Comparison of ENCODE assay signal across 11 cellular contexts in the genomic region with DNA sequence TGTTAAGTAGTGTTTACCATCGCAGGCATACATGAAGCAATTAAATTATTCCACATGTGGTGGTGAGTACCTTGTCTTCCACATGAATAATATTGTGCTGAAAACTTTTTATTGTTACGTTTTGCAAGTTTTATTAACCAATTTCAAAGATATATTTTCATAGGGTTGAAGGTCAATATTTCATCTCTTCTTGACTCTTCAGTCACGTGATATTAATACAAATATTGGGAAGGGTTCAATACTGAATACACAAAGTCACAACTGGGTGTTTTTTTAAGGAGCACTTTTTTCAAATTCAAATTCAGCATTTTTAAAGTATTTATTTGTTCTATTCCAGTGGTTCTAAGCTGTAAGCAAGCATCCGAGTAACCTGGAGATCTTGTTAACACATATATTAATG.
"Had no signal": no experiment of that assay in that cellular context is flagged by ENCODE, and none has a peak within 500 bp of the region (broad histone marks: within the 10 kb centered on the region; RNA-seq: fewer than 3 reads in every experiment).

No MANE protein-coding gene starts in this region.

- H3K36me3 ChIP-seq: HAP-1 had no signal

- FAIRE-seq: H1, H54 had no signal

- H3K9ac ChIP-seq: GM23248 had no signal

- H2AFZ ChIP-seq: GM23248, GM23338 had no signal

- H3K4me3 ChIP-seq: GM23248, GM23338, HAP-1 had no signal

- H3K9me3 ChIP-seq: HAP-1 had no signal

- DNase-seq: GM23248, GOT3, H7, H9, HCEC 1CT, HFFc6 had no signal

- H3K4me2 ChIP-seq: GM23338 had no signal

- H3K27ac ChIP-seq: GM23248 had no signal

- ATAC-seq: GM23338, HCT116 had no signal
